18 cellular contexts compared by ENCODE assay signal in genomic region chr7:134587736-134588135, GRCh38. TPM values are rescaled to one million over a fixed set of nuclear protein-coding genes. Genes with fewer than 3 reads are reported as not detected.
"Had no signal": no experiment of that assay in that cellular context is flagged by ENCODE, and none has a peak within 500 bp of the region (broad histone marks: within the 10 kb centered on the region; RNA-seq: fewer than 3 reads in every experiment).

No MANE protein-coding gene starts in this region.

- ATAC-seq: activated CD4-positive, alpha-beta T cell treated with anti-CD3 and anti-CD28 coated beads for 36 hours had no signal

- H3K4me3 Mint-ChIP-seq: activated CD4-positive, alpha-beta memory T cell treated with anti-CD3 and anti-CD28 coated beads, Interleukin-2, amount 10 ng/mL, durations not matched to agents 7 days and 5 days; activated CD4-positive, alpha-beta T cell treated with anti-CD3 and anti-CD28 coated beads for 36 hours; activated naive CD4-positive, alpha-beta T cell treated with anti-CD3 and anti-CD28 coated beads, Interleukin-2, amount 10 ng/mL, durations not matched to agents 7 days and 5 days; activated T-cell treated with anti-CD3 and anti-CD28 coated beads, Interleukin-2, amount 50 U/mL, for 24 hours had no signal

- H3K27me3 ChIP-seq: dorsolateral prefrontal cortex, hepatocyte, ovary, tibial artery, vagina had no signal

- H3K9me3 Mint-ChIP-seq: activated CD4-positive, alpha-beta memory T cell treated with anti-CD3 and anti-CD28 coated beads, Interleukin-2, amount 10 ng/mL, durations not matched to agents 7 days and 5 days had no signal

- H3K9me3 ChIP-seq: ovary, tibial artery, vagina had no signal

- H3K4me1 Mint-ChIP-seq: activated CD4-positive, alpha-beta memory T cell treated with anti-CD3 and anti-CD28 coated beads, Interleukin-2, amount 10 ng/mL, durations not matched to agents 7 days and 5 days; activated CD4-positive, alpha-beta T cell treated with anti-CD3 and anti-CD28 coated beads for 36 hours; activated naive CD4-positive, alpha-beta T cell treated with anti-CD3 and anti-CD28 coated beads, Interleukin-2, amount 10 ng/mL, durations not matched to agents 7 days and 5 days had no signal

- H3K36me3 ChIP-seq: ovary, tibial artery, vagina had no signal

- H3K36me3 Mint-ChIP-seq: activated naive CD4-positive, alpha-beta T cell treated with anti-CD3 and anti-CD28 coated beads, Interleukin-2, amount 10 ng/mL, durations not matched to agents 7 days and 5 days had no signal

- DNase-seq: activated CD4-positive, alpha-beta memory T cell treated with anti-CD3 and anti-CD28 coated beads, Interleukin-2, amount 10 ng/mL, durations not matched to agents 7 days and 5 days; activated CD4-positive, alpha-beta T cell treated with anti-CD3 and anti-CD28 coated beads for 36 hours; activated naive CD4-positive, alpha-beta T cell treated with anti-CD3 and anti-CD28 coated beads, Interleukin-2, amount 10 ng/mL, durations not matched to agents 7 days and 5 days; activated T-cell treated with anti-CD3 and anti-CD28 coated beads, Interleukin-2, amount 50 U/mL, for 24 hours; dorsolateral prefrontal cortex; islet precursor cell; midbrain; ovary; stimulated activated CD4-positive, alpha-beta T cell treated with anti-CD3 and anti-CD28 coated beads, Interleukin-2, amount 100 ng/mL, for 48 hours; stimulated activated naive CD4-positive, alpha-beta T cell; T-helper 2 cell; tibial artery had no signal

- H3K27ac Mint-ChIP-seq: activated CD4-positive, alpha-beta memory T cell treated with anti-CD3 and anti-CD28 coated beads, Interleukin-2, amount 10 ng/mL, durations not matched to agents 7 days and 5 days; activated CD4-positive, alpha-beta T cell treated with anti-CD3 and anti-CD28 coated beads for 36 hours; activated naive CD4-positive, alpha-beta T cell treated with anti-CD3 and anti-CD28 coated beads, Interleukin-2, amount 10 ng/mL, durations not matched to agents 7 days and 5 days; activated T-cell treated with anti-CD3 and anti-CD28 coated beads, Interleukin-2, amount 50 U/mL, for 24 hours had no signal

- H3K4me3 ChIP-seq: dorsolateral prefrontal cortex, hepatocyte, ovary, tibial artery, vagina had no signal

- H3K4me1 ChIP-seq: tibial artery, vagina had no signal

RNA-seq across cellular contexts. Expression of gene AKR1B15, which starts 38.8 kb away (rescaled TPM):
- total RNA-seq: activated CD4-positive, alpha-beta memory T cell treated with anti-CD3 and anti-CD28 coated beads, Interleukin-2, amount 10 ng/mL, durations not matched to agents 7 days and 5 days; activated CD4-positive, alpha-beta T cell treated with anti-CD3 and anti-CD28 coated beads for 36 hours; cardiac septum; dorsolateral prefrontal cortex; fibroblast of lung; lung microvascular endothelial cell; pulmonary artery endothelial cell had no signal
